ENCODE assay signal across 11 cellular contexts in genomic region chr17:81049372-81049911, GRCh38. TPM values are rescaled to one million over a fixed set of nuclear protein-coding genes. Genes with fewer than 3 reads are reported as not detected.
DNase-seq lines count a peak whose midpoint lies in the region; ATAC-seq and TF ChIP-seq lines count a peak whose summit lies in the region.
"Had no signal": no experiment of that assay in that cellular context is flagged by ENCODE, and none has a peak within 500 bp of the region (broad histone marks: within the 10 kb centered on the region; RNA-seq: fewer than 3 reads in every experiment).

No MANE protein-coding gene starts in this region.

- H3K4me1 ChIP-seq in esophagus squamous epithelium = peaks cover 57 to 96% (median 80%) of the 10 kb centered on the region in 3 donors

- TF ChIP-seq POLR2A in esophagus squamous epithelium (IDR thresholded peaks at IDR 0.05) = no peak

- peak overlapping the region; percentile 85 to 89 (median 86) for H3K27ac ChIP-seq in esophagus squamous epithelium
- H3K27ac ChIP-seq: thyroid gland had no signal

- H3K36me3 ChIP-seq in esophagus squamous epithelium = peaks cover 0 to 40% (median 0%) of the 10 kb centered on the region in 3 donors
- H3K36me3 ChIP-seq: adrenal gland, thyroid gland had no signal

- H3K27me3 ChIP-seq in esophagus squamous epithelium = no peaks in the 10 kb centered on the region
- H3K27me3 ChIP-seq: adrenal gland, thyroid gland had no signal

- H3K9me3 Mint-ChIP-seq in T-helper 1 cell treated with Interleukin-12 subunit alpha and Interleukin-12 subunit beta and Interleukin-4 antibody, amounts not matched to agents 30 μg/mL and 1 μg/mL, for 36 hours = no peaks in the 10 kb centered on the region
- H3K9me3 Mint-ChIP-seq in stimulated activated memory B cell treated with anti-CD40 and anti-IgM and Interleukin-4, amounts not matched to agents 10 μg/mL and 1 μg/mL and 100 μg/mL, for 72 hours = no peaks in the 10 kb centered on the region

- H3K4me3 ChIP-seq in esophagus squamous epithelium = peak overlapping the region in 3 of 4 donors; percentile 7 to 53 (median 20)
- H3K4me3 ChIP-seq: adrenal gland, thyroid gland had no signal

- intact Hi-C loops in esophagus squamous epithelium (cut with DNase I) = no loop called here

- ATAC-seq in T-helper 17 cell (peak; percentile 64), GM19328 (IDR thresholded peaks at IDR 0.05; ENCODE audit: unreplicated experiment) (no peak)
- peak; percentile 61 for ATAC-seq in stimulated activated memory B cell treated with anti-CD40 and anti-IgM and Interleukin-4, amounts not matched to agents 10 μg/mL and 1 μg/mL and 100 μg/mL, for 72 hours

- DNase-seq in T-helper 1 cell (no peak), T-helper 17 cell (no peak), esophagus squamous epithelium (lab: John Stamatoyannopoulos, UW) (no peak), NCI-H2227 (lab: John Stamatoyannopoulos, UW; ENCODE audit: unreplicated experiment) (no peak), NK-92 (lab: John Stamatoyannopoulos, UW; ENCODE audit: unreplicated experiment) (no peak)
- DNase-seq: GOT3, thyroid gland had no signal

- no peaks in the 10 kb centered on the region for H3K27me3 Mint-ChIP-seq in T-helper 1 cell treated with Interleukin-12 subunit alpha and Interleukin-12 subunit beta and Interleukin-4 antibody, amounts not matched to agents 30 μg/mL and 1 μg/mL, for 36 hours (ENCODE audit: low read depth)
- no peaks in the 10 kb centered on the region for H3K27me3 Mint-ChIP-seq in T-helper 17 cell
- H3K27me3 Mint-ChIP-seq in stimulated activated memory B cell treated with anti-CD40 and anti-IgM and Interleukin-4, amounts not matched to agents 10 μg/mL and 1 μg/mL and 100 μg/mL, for 72 hours = peaks cover 61% of the 10 kb centered on the region

- no peaks in the 10 kb centered on the region for H3K36me3 Mint-ChIP-seq in T-helper 1 cell treated with Interleukin-12 subunit alpha and Interleukin-12 subunit beta and Interleukin-4 antibody, amounts not matched to agents 30 μg/mL and 1 μg/mL, for 36 hours (ENCODE audit: low read depth)
- H3K36me3 Mint-ChIP-seq in T-helper 17 cell (ENCODE audit: low read depth) = no peaks in the 10 kb centered on the region
- no peaks in the 10 kb centered on the region for H3K36me3 Mint-ChIP-seq in stimulated activated memory B cell treated with anti-CD40 and anti-IgM and Interleukin-4, amounts not matched to agents 10 μg/mL and 1 μg/mL and 100 μg/mL, for 72 hours

- no peak overlapping the region for H3K27ac Mint-ChIP-seq in T-helper 1 cell treated with Interleukin-12 subunit alpha and Interleukin-12 subunit beta and Interleukin-4 antibody, amounts not matched to agents 30 μg/mL and 1 μg/mL, for 36 hours
- peak overlapping the region; percentile 67 for H3K27ac Mint-ChIP-seq in T-helper 17 cell
- H3K27ac Mint-ChIP-seq in stimulated activated memory B cell treated with anti-CD40 and anti-IgM and Interleukin-4, amounts not matched to agents 10 μg/mL and 1 μg/mL and 100 μg/mL, for 72 hours = peak overlapping the region; percentile 98

- H3K9me3 ChIP-seq in T-helper 17 cell (ENCODE audit: control insufficient read depth, low read length, poor library complexity, severe bottlenecking) (no peaks in the 10 kb centered on the region), esophagus squamous epithelium (no peaks in the 10 kb centered on the region)
- H3K9me3 ChIP-seq: adrenal gland, thyroid gland had no signal

- H3K4me1 Mint-ChIP-seq in T-helper 1 cell treated with Interleukin-12 subunit alpha and Interleukin-12 subunit beta and Interleukin-4 antibody, amounts not matched to agents 30 μg/mL and 1 μg/mL, for 36 hours (ENCODE audit: low read depth) = peaks cover 6% of the 10 kb centered on the region
- H3K4me1 Mint-ChIP-seq in T-helper 17 cell = peaks cover 8% of the 10 kb centered on the region
- H3K4me1 Mint-ChIP-seq in stimulated activated memory B cell treated with anti-CD40 and anti-IgM and Interleukin-4, amounts not matched to agents 10 μg/mL and 1 μg/mL and 100 μg/mL, for 72 hours = peaks cover 40% of the 10 kb centered on the region

- no peak for TF ChIP-seq CTCF in esophagus squamous epithelium (IDR thresholded peaks at IDR 0.05)

- peak overlapping the region; percentile 38 for H3K4me3 Mint-ChIP-seq in T-helper 1 cell treated with Interleukin-12 subunit alpha and Interleukin-12 subunit beta and Interleukin-4 antibody, amounts not matched to agents 30 μg/mL and 1 μg/mL, for 36 hours
- peak overlapping the region; percentile 76 for H3K4me3 Mint-ChIP-seq in T-helper 17 cell
- H3K4me3 Mint-ChIP-seq in stimulated activated memory B cell treated with anti-CD40 and anti-IgM and Interleukin-4, amounts not matched to agents 10 μg/mL and 1 μg/mL and 100 μg/mL, for 72 hours = peak overlapping the region; percentile 70

- WGBS in esophagus squamous epithelium, 2 donors = 49% methylated on average over 11 to 13 of the region's 17 CpGs

RNA-seq across cellular contexts. Expression of gene BAIAP2, which starts 14.5 kb away (rescaled TPM):
- 10 to 100 TPM; 11.0 to 13.9 TPM for total RNA-seq in T-helper 17 cell
- total RNA-seq in esophagus squamous epithelium = 100 to 1,000 TPM in 3 of 4 donors, 10 to 100 TPM in 1; 87.8 to 175 (median 105) TPM

RNA-seq across cellular contexts. Expression of gene CHMP6, which starts 57.8 kb away (rescaled TPM):
- 10 to 100 TPM; 21.0 to 25.6 TPM for total RNA-seq in T-helper 17 cell
- 10 to 100 TPM; 16.7 to 23.8 (median 22.1) TPM for total RNA-seq in esophagus squamous epithelium

Comparison
In these comparisons a context has a peak if more than half of its experiments do, and no peak if none do; other contexts are left out.
1. RNA of gene BAIAP2, which starts 14.5 kb away (total RNA-seq): 87.8 to 175 TPM in esophagus squamous epithelium; 11.0 to 13.9 TPM in T-helper 17 cell; every median in the first group is over 4 times any median in the second.
2. Peak in every context shown above with its lines, with median percentiles within 50 percentile points of each other: H3K4me3 Mint-ChIP-seq.